20 cellular contexts compared by ENCODE assay signal in genomic region chr4:8664976-8665375, GRCh38.
"Had no signal": no experiment of that assay in that cellular context is flagged by ENCODE, and none has a peak within 500 bp of the region (broad histone marks: within the 10 kb centered on the region; RNA-seq: fewer than 3 reads in every experiment).

No MANE protein-coding gene starts in this region.

- ATAC-seq: activated CD8-positive, alpha-beta T cell treated with anti-CD3 and anti-CD28 coated beads for 36 hours; activated naive CD8-positive, alpha-beta T cell treated with anti-CD3 and anti-CD28 coated beads, Interleukin-2, amount 50 U/mL, for 24 hours; activated T-helper 17 cell treated with anti-CD3 and anti-CD28 coated beads, Interleukin-2, amount 50 U/mL, for 72 hours; natural killer cell; pancreas had no signal

- H3K27ac ChIP-seq: colonic mucosa, pancreas, transverse colon had no signal

- H3K36me3 ChIP-seq: colonic mucosa, pancreas, transverse colon had no signal

- H3K4me3 ChIP-seq: colonic mucosa, lung, pancreas, transverse colon had no signal

- H3K27ac Mint-ChIP-seq: activated B cell treated with CpG ODN at 0.5 μM for 24 hours; activated CD8-positive, alpha-beta T cell treated with anti-CD3 and anti-CD28 coated beads for 36 hours; activated naive CD4-positive, alpha-beta T cell treated with anti-CD3 and anti-CD28 coated beads, Interleukin-2, amount 10 ng/mL, durations not matched to agents 7 days and 5 days; activated naive CD8-positive, alpha-beta T cell treated with anti-CD3 and anti-CD28 coated beads, Interleukin-2, amount 50 U/mL, for 24 hours; activated T-helper 17 cell treated with anti-CD3 and anti-CD28 coated beads, Interleukin-2, amount 50 U/mL, for 72 hours; brain; natural killer cell; stimulated activated naive CD8-positive, alpha-beta T cell treated with anti-CD3 and anti-CD28 coated beads, Interleukin-15, Interleukin-2, amounts not matched to agents 100 ng/mL and 50 ng/mL, for 24 hours; T-helper 2 cell treated with Interferon-gamma antibody and Interleukin-4, amounts not matched to agents 5 μg/mL and 100 μg/mL, for 36 hours had no signal

- H3K4me3 Mint-ChIP-seq: activated B cell treated with CpG ODN at 0.5 μM for 24 hours; activated CD8-positive, alpha-beta T cell treated with anti-CD3 and anti-CD28 coated beads for 36 hours; activated naive CD4-positive, alpha-beta T cell treated with anti-CD3 and anti-CD28 coated beads, Interleukin-2, amount 10 ng/mL, durations not matched to agents 7 days and 5 days; activated naive CD8-positive, alpha-beta T cell treated with anti-CD3 and anti-CD28 coated beads, Interleukin-2, amount 50 U/mL, for 24 hours; activated T-helper 17 cell treated with anti-CD3 and anti-CD28 coated beads, Interleukin-2, amount 50 U/mL, for 72 hours; brain; natural killer cell; stimulated activated naive CD8-positive, alpha-beta T cell treated with anti-CD3 and anti-CD28 coated beads, Interleukin-15, Interleukin-2, amounts not matched to agents 100 ng/mL and 50 ng/mL, for 24 hours; T-helper 2 cell treated with Interferon-gamma antibody and Interleukin-4, amounts not matched to agents 5 μg/mL and 100 μg/mL, for 36 hours had no signal

- DNase-seq: activated B cell treated with CpG ODN at 0.5 μM for 24 hours; activated CD4-positive, alpha-beta T cell treated with anti-CD3 and anti-CD28 coated beads for 48 hours; activated CD8-positive, alpha-beta T cell treated with anti-CD3 and anti-CD28 coated beads for 36 hours; activated naive CD4-positive, alpha-beta T cell treated with anti-CD3 and anti-CD28 coated beads, Interleukin-2, amount 10 ng/mL, durations not matched to agents 7 days and 5 days; activated naive CD8-positive, alpha-beta T cell treated with anti-CD3 and anti-CD28 coated beads, Interleukin-2, amount 50 U/mL, for 24 hours; activated T-cell treated with anti-CD3 and anti-CD28 coated beads, Interleukin-2, amount 50 U/mL, for 1 hour; anterior cingulate cortex; caudate nucleus; colonic mucosa; head of caudate nucleus; natural killer cell; pancreas; stimulated activated CD4-positive, alpha-beta T cell treated with anti-CD3 and anti-CD28 coated beads, Interleukin-12 subunit alpha, Interleukin-12 subunit beta, amount 100 ng/mL, for 4 hours; stimulated activated CD4-positive, alpha-beta T cell treated with anti-CD3 and anti-CD28 coated beads, Interleukin-1b, Interleukin-23, amount 100 ng/mL, for 48 hours; transverse colon had no signal

- H3K4me1 ChIP-seq: colonic mucosa, pancreas, transverse colon had no signal

- H3K9me3 Mint-ChIP-seq: activated CD8-positive, alpha-beta T cell treated with anti-CD3 and anti-CD28 coated beads for 36 hours; activated naive CD4-positive, alpha-beta T cell treated with anti-CD3 and anti-CD28 coated beads, Interleukin-2, amount 10 ng/mL, durations not matched to agents 7 days and 5 days; activated naive CD8-positive, alpha-beta T cell treated with anti-CD3 and anti-CD28 coated beads, Interleukin-2, amount 50 U/mL, for 24 hours; activated T-helper 17 cell treated with anti-CD3 and anti-CD28 coated beads, Interleukin-2, amount 50 U/mL, for 72 hours; natural killer cell; stimulated activated naive CD8-positive, alpha-beta T cell treated with anti-CD3 and anti-CD28 coated beads, Interleukin-15, Interleukin-2, amounts not matched to agents 100 ng/mL and 50 ng/mL, for 24 hours; T-helper 2 cell treated with Interferon-gamma antibody and Interleukin-4, amounts not matched to agents 5 μg/mL and 100 μg/mL, for 36 hours had no signal

- H3K9me3 ChIP-seq: colonic mucosa, pancreas, transverse colon had no signal

- H3K27me3 Mint-ChIP-seq: activated naive CD4-positive, alpha-beta T cell treated with anti-CD3 and anti-CD28 coated beads, Interleukin-2, amount 10 ng/mL, durations not matched to agents 7 days and 5 days had no signal

- H3K27me3 ChIP-seq: colonic mucosa had no signal

- H3K36me3 Mint-ChIP-seq: activated naive CD4-positive, alpha-beta T cell treated with anti-CD3 and anti-CD28 coated beads, Interleukin-2, amount 10 ng/mL, durations not matched to agents 7 days and 5 days; brain; natural killer cell had no signal

- H3K4me1 Mint-ChIP-seq: activated B cell treated with CpG ODN at 0.5 μM for 24 hours; activated naive CD4-positive, alpha-beta T cell treated with anti-CD3 and anti-CD28 coated beads, Interleukin-2, amount 10 ng/mL, durations not matched to agents 7 days and 5 days; activated naive CD8-positive, alpha-beta T cell treated with anti-CD3 and anti-CD28 coated beads, Interleukin-2, amount 50 U/mL, for 24 hours; activated T-helper 17 cell treated with anti-CD3 and anti-CD28 coated beads, Interleukin-2, amount 50 U/mL, for 72 hours; brain; natural killer cell had no signal
